12 cellular contexts compared by ENCODE assay signal in genomic region chr12:93317227-93317626, GRCh38.
DNase-seq lines count a peak whose midpoint lies in the region; TF ChIP-seq lines count a peak whose summit lies in the region.
"Had no signal": no experiment of that assay in that cellular context is flagged by ENCODE, and none has a peak within 500 bp of the region (broad histone marks: within the 10 kb centered on the region; RNA-seq: fewer than 3 reads in every experiment).

No MANE protein-coding gene starts in this region.

- no peak overlapping the region for H3K4me3 ChIP-seq in osteoblast (ENCODE audit: insufficient read depth, low read length)

- H3K27ac ChIP-seq in osteoblast (ENCODE audit: low read depth, low read length) = no peak overlapping the region

- no peak overlapping the region for H3K4me2 ChIP-seq in osteoblast (ENCODE audit: insufficient read depth, low read length)

- no peaks in the 10 kb centered on the region for H3K9me3 ChIP-seq in osteoblast (ENCODE audit: low read depth, low read length)

- TF ChIP-seq CTCF in osteoblast (IDR thresholded peaks at IDR 0.05; ENCODE audit: extremely low read depth, low read depth, low read length) = no peak

- in situ Hi-C loops in Caki2 (cut with HindIII; ENCODE audit: low pct_unique_long_range_greater_than_20kb, low sequenced_read_pairs) (no loop called here), KBM-7 (cut with MboI; ENCODE audit: low pct_unique_long_range_greater_than_20kb, low sequenced_read_pairs) (no loop called here)

- H3K36me3 ChIP-seq in osteoblast (ENCODE audit: insufficient read depth, low read length) = no peaks in the 10 kb centered on the region

- H3K27me3 ChIP-seq in osteoblast (ENCODE audit: insufficient read depth, low read length) = no peaks in the 10 kb centered on the region

- no peaks in the 10 kb centered on the region for H3K4me1 ChIP-seq in osteoblast (ENCODE audit: insufficient read depth, low read length)

- no peak overlapping the region for H2AFZ ChIP-seq in osteoblast (ENCODE audit: low read length)

- H3K79me2 ChIP-seq in osteoblast (ENCODE audit: insufficient read depth, low read length) = no peaks in the 10 kb centered on the region

- H4K20me1 ChIP-seq in osteoblast (ENCODE audit: insufficient read depth, low read length) = no peaks in the 10 kb centered on the region

- DNase-seq in Caki2 (ENCODE audit: low read depth) (peak; percentile 23), KBM-7 (peak; percentile 38), SW480 (ENCODE audit: low spot score) (peak; percentile 69), left kidney (ENCODE audit: low read depth, low spot score) (peak; percentile 25), glomerular visceral epithelial cell (ENCODE audit: extremely low spot score) (no peak), osteoblast (ENCODE audit: insufficient read length, low spot score, missing footprints) (no peak), HK-2 (ENCODE audit: unreplicated experiment) (no peak)
- DNase-seq: activated B cell treated with CpG ODN at 0.5 μM for 24 hours; activated T-cell treated with anti-CD3 and anti-CD28 coated beads, Interleukin-2, amount 50 U/mL, for 4 hours; C1 segment of cervical spinal cord; effector CD4-positive, alpha-beta T cell; NCI-H2227 treated with DMSO at 0.1 percent for 48 hours had no signal

Comparison
In these comparisons a context has a peak if more than half of its experiments do, and no peak if none do; other contexts are left out.
1. DNase-seq: peak in Caki2 (single experiment), KBM-7 (single experiment), SW480 (single experiment) and left kidney (single experiment); none in glomerular visceral epithelial cell (single experiment), osteoblast (single experiment) and HK-2 (single experiment).